23 cellular contexts compared by ENCODE assay signal in the genomic region with DNA sequence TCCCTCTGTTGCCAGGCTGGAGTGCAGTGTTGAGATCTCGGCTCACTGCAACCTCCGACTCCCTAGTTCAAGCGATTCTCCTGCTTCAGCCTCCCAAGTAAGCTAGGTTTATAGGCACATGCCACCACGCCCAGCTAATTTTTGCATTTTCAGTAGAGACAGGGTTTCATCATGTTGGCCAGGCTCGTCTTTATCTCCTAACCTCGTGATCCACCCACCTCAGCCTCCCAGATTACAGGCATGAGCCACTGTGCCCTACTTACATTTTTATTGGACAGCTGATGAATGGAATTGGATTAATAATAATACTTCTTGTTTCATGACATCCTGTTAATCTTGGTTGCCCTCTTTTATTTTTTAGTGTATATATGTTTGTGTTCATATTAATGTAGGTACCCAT. TPM values are rescaled to one million over a fixed set of nuclear protein-coding genes. Genes with fewer than 3 reads are reported as not detected.
"Had no signal": no experiment of that assay in that cellular context is flagged by ENCODE, and none has a peak within 500 bp of the region (broad histone marks: within the 10 kb centered on the region; RNA-seq: fewer than 3 reads in every experiment).

No MANE protein-coding gene starts in this region.

- DNase-seq: activated CD4-positive, alpha-beta T cell treated with anti-CD3 and anti-CD28 coated beads for 4 hours; activated CD8-positive, alpha-beta memory T cell treated with anti-CD3 and anti-CD28 coated beads, Interleukin-2, amount 10 ng/mL, durations not matched to agents 7 days and 5 days; activated effector memory CD4-positive, alpha-beta T cell treated with Interleukin-2 at 50 U/mL for 16 hours; activated naive CD4-positive, alpha-beta T cell; activated naive CD8-positive, alpha-beta T cell treated with anti-CD3 and anti-CD28 coated beads, Interleukin-2, amount 50 U/mL, for 24 hours; activated T-cell treated with anti-CD3 and anti-CD28 coated beads, Interleukin-2, amount 50 U/mL, for 24 hours; amygdala; MG63; NCI-H1105; NCI-H1436; NCI-H1694 treated with DMSO at 0.1 percent for 48 hours; NCI-H2029 treated with DMSO at 0.1 percent for 48 hours; NCI-H446; NCI-H524; PC-9; SHP77 treated with DMSO at 0.1 percent for 48 hours had no signal

- ATAC-seq: activated CD4-positive, CD25-positive, alpha-beta regulatory T cell treated with anti-CD3 and anti-CD28 coated beads, Interleukin-2, amount 50 U/mL, for 24 hours; activated CD8-positive, alpha-beta memory T cell treated with anti-CD3 and anti-CD28 coated beads, Interleukin-2, amount 10 ng/mL, durations not matched to agents 7 days and 5 days; activated naive CD4-positive, alpha-beta T cell treated with anti-CD3 and anti-CD28 coated beads, Interleukin-2, amount 50 U/mL, for 72 hours; activated naive CD8-positive, alpha-beta T cell treated with anti-CD3 and anti-CD28 coated beads, Interleukin-2, amount 50 U/mL, for 24 hours had no signal

- H3K4me3 Mint-ChIP-seq: activated CD8-positive, alpha-beta memory T cell treated with anti-CD3 and anti-CD28 coated beads, Interleukin-2, amount 10 ng/mL, durations not matched to agents 7 days and 5 days; activated naive CD8-positive, alpha-beta T cell treated with anti-CD3 and anti-CD28 coated beads, Interleukin-2, amount 50 U/mL, for 24 hours; activated T-cell treated with anti-CD3 and anti-CD28 coated beads, Interleukin-2, amount 50 U/mL, for 24 hours; activated T-helper 1 cell treated with anti-CD3 and anti-CD28 coated beads, Interleukin-12 subunit alpha, Interleukin-12 subunit beta, Interleukin-2, Interleukin-4 antibody, amounts not matched to agents 30 ng/mL and 10 ng/mL and 1 ng/mL, durations not matched to agents 14 hours and 24 hours and 36 hours; brain; T-helper 1 cell treated with Interleukin-12 subunit alpha and Interleukin-12 subunit beta and Interleukin-4 antibody, amounts not matched to agents 30 μg/mL and 1 μg/mL, for 36 hours had no signal

- H3K27ac Mint-ChIP-seq: activated CD8-positive, alpha-beta memory T cell treated with anti-CD3 and anti-CD28 coated beads, Interleukin-2, amount 10 ng/mL, durations not matched to agents 7 days and 5 days; activated naive CD4-positive, alpha-beta T cell treated with anti-CD3 and anti-CD28 coated beads, Interleukin-2, amount 50 U/mL, for 72 hours; activated naive CD8-positive, alpha-beta T cell treated with anti-CD3 and anti-CD28 coated beads, Interleukin-2, amount 50 U/mL, for 24 hours; activated T-cell treated with anti-CD3 and anti-CD28 coated beads, Interleukin-2, amount 50 U/mL, for 24 hours; activated T-helper 1 cell treated with anti-CD3 and anti-CD28 coated beads, Interleukin-12 subunit alpha, Interleukin-12 subunit beta, Interleukin-2, Interleukin-4 antibody, amounts not matched to agents 30 ng/mL and 10 ng/mL and 1 ng/mL, durations not matched to agents 14 hours and 24 hours and 36 hours; brain; T-helper 1 cell treated with Interleukin-12 subunit alpha and Interleukin-12 subunit beta and Interleukin-4 antibody, amounts not matched to agents 30 μg/mL and 1 μg/mL, for 36 hours had no signal

- H3K36me3 Mint-ChIP-seq: activated CD8-positive, alpha-beta memory T cell treated with anti-CD3 and anti-CD28 coated beads, Interleukin-2, amount 10 ng/mL, durations not matched to agents 7 days and 5 days; brain had no signal

- H3K4me1 Mint-ChIP-seq: activated CD8-positive, alpha-beta memory T cell treated with anti-CD3 and anti-CD28 coated beads, Interleukin-2, amount 10 ng/mL, durations not matched to agents 7 days and 5 days; activated naive CD8-positive, alpha-beta T cell treated with anti-CD3 and anti-CD28 coated beads, Interleukin-2, amount 50 U/mL, for 24 hours had no signal

RNA-seq across cellular contexts. Expression of gene MRGPRD, which starts 3.0 kb away (rescaled TPM):
- total RNA-seq: activated CD8-positive, alpha-beta memory T cell treated with anti-CD3 and anti-CD28 coated beads, Interleukin-2, amount 10 ng/mL, durations not matched to agents 7 days and 5 days; activated naive CD4-positive, alpha-beta T cell treated with anti-CD3 and anti-CD28 coated beads, Interleukin-2, amount 50 U/mL, for 72 hours; activated T-helper 1 cell treated with anti-CD3 and anti-CD28 coated beads, Interleukin-12 subunit alpha, Interleukin-12 subunit beta, Interleukin-2, Interleukin-4 antibody, amounts not matched to agents 30 ng/mL and 10 ng/mL and 1 ng/mL, durations not matched to agents 14 hours and 24 hours and 36 hours; astrocyte; PC-9; SK-MEL-5 had no signal

RNA-seq across cellular contexts. Expression of gene MRGPRF, which starts 29.2 kb away (rescaled TPM):
- total RNA-seq: activated CD8-positive, alpha-beta memory T cell treated with anti-CD3 and anti-CD28 coated beads, Interleukin-2, amount 10 ng/mL, durations not matched to agents 7 days and 5 days; activated naive CD4-positive, alpha-beta T cell treated with anti-CD3 and anti-CD28 coated beads, Interleukin-2, amount 50 U/mL, for 72 hours; activated T-helper 1 cell treated with anti-CD3 and anti-CD28 coated beads, Interleukin-12 subunit alpha, Interleukin-12 subunit beta, Interleukin-2, Interleukin-4 antibody, amounts not matched to agents 30 ng/mL and 10 ng/mL and 1 ng/mL, durations not matched to agents 14 hours and 24 hours and 36 hours had no signal
